ENCODE assay signal across 8 cellular contexts in the genomic region with DNA sequence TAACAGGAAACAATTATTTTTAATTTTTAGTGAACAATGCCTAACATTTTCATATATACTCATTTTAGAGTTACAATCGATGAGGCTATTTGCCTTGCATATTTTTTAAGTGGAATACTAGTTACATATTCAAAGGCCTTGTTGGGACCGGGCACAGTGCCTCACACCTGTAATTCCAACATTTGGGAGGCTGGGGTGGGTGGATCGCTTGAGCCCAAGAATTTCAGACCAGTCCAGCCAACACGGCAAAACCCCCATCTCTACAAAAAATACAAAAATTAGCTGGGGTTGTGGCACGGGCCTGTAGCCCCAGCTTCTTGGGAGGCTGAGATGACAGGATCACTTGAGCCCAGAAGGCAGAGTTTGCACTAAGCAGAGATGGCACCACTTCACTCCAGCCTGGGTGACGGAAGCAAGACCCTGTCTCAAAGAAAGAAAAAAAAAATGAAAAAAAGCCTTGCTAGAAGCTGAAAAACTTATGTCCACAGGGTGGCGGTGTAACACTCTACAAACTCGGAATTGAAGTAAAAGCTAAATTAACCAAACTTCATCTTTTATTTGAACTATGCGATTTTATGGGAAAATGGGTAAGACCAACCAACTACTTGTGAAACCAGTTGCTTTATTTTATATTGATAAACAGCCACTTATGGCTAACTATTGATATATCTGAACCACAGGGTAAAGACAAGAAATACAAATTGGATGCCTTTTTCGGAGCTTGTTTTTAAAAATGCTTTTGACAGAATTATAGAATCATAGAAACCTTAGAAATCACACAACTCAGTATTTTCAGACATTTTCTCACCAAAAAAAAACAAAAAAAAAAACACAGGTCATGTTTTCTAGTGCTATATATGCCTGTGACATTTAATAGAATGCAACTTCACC. TPM values are rescaled to one million over a fixed set of nuclear protein-coding genes. Genes with fewer than 3 reads are reported as not detected.
DNase-seq lines count a peak whose midpoint lies in the region; ATAC-seq and TF ChIP-seq lines count a peak whose summit lies in the region.

No MANE protein-coding gene starts in this region.

- no CpG with 5 or more reads among the region's 10 CpGs for WGBS in iPS DF 6.9 (ENCODE audit: insufficient coverage, insufficient read length)

- H3K27me3 ChIP-seq in ascending aorta (no peaks in the 10 kb centered on the region), iPS DF 6.9 (ENCODE audit: control insufficient read depth, insufficient read depth, low read length) (no peaks in the 10 kb centered on the region)

- DNase-seq in NCI-H510A treated with DMSO at 0.1 percent for 48 hours (lab: John Stamatoyannopoulos, UW): peak; percentile 23
- DNase-seq in NCI-H510A (lab: John Stamatoyannopoulos, UW): no peak
- peak; percentile 4 for DNase-seq in NCI-H1092 (lab: John Stamatoyannopoulos, UW)
- DNase-seq in SW480 (ENCODE audit: low spot score): peak; percentile 39
- peak in 1 of 2 donors; percentile 76 for DNase-seq in ascending aorta (ENCODE audit: low spot score in 2 of 2)
- DNase-seq in iPS DF 6.9 (ENCODE audit: low read depth, low spot score): peak; percentile 50
- peak; percentile 3 to 55 for DNase-seq in stimulated activated CD4-positive, alpha-beta T cell treated with anti-CD3 and anti-CD28 coated beads, Interleukin-15, amount 100 ng/mL, for 48 hours (ENCODE audit: low read depth in 2 of 2)

- H3K36me3 ChIP-seq in ascending aorta (no peaks in the 10 kb centered on the region), iPS DF 6.9 (ENCODE audit: control insufficient read depth, insufficient read depth, low read length) (no peaks in the 10 kb centered on the region)

- peak; percentile 53 to 81 (median 76) for TF ChIP-seq CTCF in ascending aorta (IDR thresholded peaks at IDR 0.05)

- no peak for ATAC-seq in HG02870 (IDR thresholded peaks at IDR 0.05; ENCODE audit: unreplicated experiment)

- intact Hi-C loops in ascending aorta (cut with DNase I): loop anchor here (1.0 to 5.0 kb wide), 5 partner anchors 33 to 228 kb away; a partner anchor contains a TSS

- H3K27ac ChIP-seq in ascending aorta (peak overlapping the region; percentile 56 to 63), iPS DF 6.9 (ENCODE audit: low read length) (no peak overlapping the region)

- H3K4me3 ChIP-seq in ascending aorta (peak overlapping the region in 1 of 2 donors; percentile 3), iPS DF 6.9 (ENCODE audit: low read length) (no peak overlapping the region)

- H3K4me1 ChIP-seq in ascending aorta (peaks cover 0 to 13% of the 10 kb centered on the region in 2 donors), iPS DF 6.9 (ENCODE audit: control insufficient read depth, insufficient read depth, low read length) (no peaks in the 10 kb centered on the region)

- H3K9me3 ChIP-seq in ascending aorta: no peaks in the 10 kb centered on the region
- H3K9me3 ChIP-seq in iPS DF 6.9 (ENCODE audit: control insufficient read depth, insufficient read depth, low read length): no peaks in the 10 kb centered on the region

RNA-seq across cellular contexts. Expression of a gene that starts 24.1 kb away (rescaled TPM):
- not detected for total RNA-seq in ascending aorta

RNA-seq across cellular contexts. Expression of a gene that starts 32.7 kb away (rescaled TPM):
- total RNA-seq in ascending aorta: 0.85 TPM
